Comparison of ENCODE assay signal across 6 cellular contexts in genomic region chr6:87351583-87351982, GRCh38. TPM values are rescaled to one million over a fixed set of nuclear protein-coding genes. Genes with fewer than 3 reads are reported as not detected.
"Had no signal": no experiment of that assay in that cellular context is flagged by ENCODE, and none has a peak within 500 bp of the region (broad histone marks: within the 10 kb centered on the region; RNA-seq: fewer than 3 reads in every experiment).

No MANE protein-coding gene starts in this region.

- H3K4me3 ChIP-seq: GM23248 had no signal

- DNase-seq: GM23248, H9, HCEC 1CT, IMR-90 had no signal

- H3K27ac ChIP-seq: GM23248 had no signal

RNA-seq across cellular contexts. Expression of gene C6orf163, which starts 7.0 kb away (rescaled TPM):
- total RNA-seq: HT-29 had no signal

RNA-seq across cellular contexts. Expression of gene GJB7, which starts 22.5 kb away (rescaled TPM):
- total RNA-seq: GM23248, HT-29, IMR-90 had no signal
- polyA plus RNA-seq: IMR-90 had no signal

RNA-seq across cellular contexts. Expression of gene CFAP206, which starts 56.2 kb away (rescaled TPM):
- total RNA-seq: GM23248, H1, H9, HT-29 had no signal
- polyA plus RNA-seq: GM23248, H1 had no signal
